16 cellular contexts compared by ENCODE assay signal in the genomic region with DNA sequence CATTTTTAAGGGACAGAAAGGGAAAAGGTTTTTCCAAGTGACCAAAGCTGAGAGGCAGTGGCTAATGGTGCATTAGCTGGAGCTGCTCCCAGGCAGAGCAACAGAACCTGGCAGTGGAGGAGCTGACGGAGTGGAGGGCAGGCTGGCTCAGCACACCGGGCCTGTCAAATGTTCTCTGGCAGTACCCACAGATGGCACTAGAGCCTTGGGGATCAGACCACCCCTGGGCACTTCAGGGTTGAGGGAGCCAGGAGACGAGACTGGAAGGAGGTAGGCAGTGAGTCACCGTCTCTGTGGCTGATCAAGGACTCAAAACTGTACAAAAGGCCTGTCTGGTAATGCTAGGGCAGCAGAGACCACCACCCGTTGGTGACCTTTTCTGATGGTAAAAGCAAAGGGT.
DNase-seq lines count a peak whose midpoint lies in the region; ATAC-seq and TF ChIP-seq lines count a peak whose summit lies in the region.
"Had no signal": no experiment of that assay in that cellular context is flagged by ENCODE, and none has a peak within 500 bp of the region (broad histone marks: within the 10 kb centered on the region; RNA-seq: fewer than 3 reads in every experiment).

No MANE protein-coding gene starts in this region.

- ATAC-seq in GM23338, result peak; percentile 43
- ATAC-seq in body of pancreas, result no peak
- no peak for ATAC-seq in GM19467 (IDR thresholded peaks at IDR 0.05; ENCODE audit: unreplicated experiment)
- ATAC-seq: lower lobe of right lung; natural killer cell treated with Interleukin-12 subunit alpha and Interleukin-12 subunit beta and Interleukin-15 and Interleukin-18, amount 100 ng/mL, for 72 hours had no signal

- peaks cover under 1% of the 10 kb centered on the region; the same call in 1 of the 3 replicates for H3K4me1 Mint-ChIP-seq in GM23338
- peaks cover 20% of the 10 kb centered on the region for H3K4me1 Mint-ChIP-seq in nephron progenitor cell
- H3K4me1 Mint-ChIP-seq in Calu3 (ENCODE audit: low read depth, unreplicated experiment), result peaks cover 11% of the 10 kb centered on the region

- no peaks in the 10 kb centered on the region for H4K20me1 ChIP-seq in GM23338 (replicated peaks; ENCODE audit: insufficient read depth)

- no peaks in the 10 kb centered on the region for H3K36me3 ChIP-seq in GM23338 (ENCODE audit: insufficient read depth)
- H3K36me3 ChIP-seq in body of pancreas (replicated peaks in 1 of 2; ENCODE audit: insufficient read depth in 1 of 2, low read depth in 2 of 2), result no peaks in the 10 kb centered on the region
- H3K36me3 ChIP-seq: lower lobe of right lung had no signal

- H3K4me2 ChIP-seq in GM23338, result no peak overlapping the region

- no peaks in the 10 kb centered on the region for H3F3A ChIP-seq in GM23338 (replicated peaks; ENCODE audit: low read depth)

- no peak for TF ChIP-seq POLR2A in body of pancreas (IDR thresholded peaks at IDR 0.05)

- H3K4me3 ChIP-seq in GM23338 (no peak overlapping the region), body of pancreas (no peak overlapping the region)
- H3K4me3 ChIP-seq: GM23248, lower lobe of right lung, testis had no signal

- no peaks in the 10 kb centered on the region for H3K9me3 ChIP-seq in body of pancreas
- H3K9me3 ChIP-seq: lower lobe of right lung, testis had no signal

- H3K9me3 Mint-ChIP-seq in GM23338 (no peaks in the 10 kb centered on the region), nephron progenitor cell (no peaks in the 10 kb centered on the region), Calu3 (ENCODE audit: low read depth, unreplicated experiment) (no peaks in the 10 kb centered on the region)
- H3K9me3 Mint-ChIP-seq: activated naive CD4-positive, alpha-beta T cell treated with anti-CD3 and anti-CD28 coated beads, Interleukin-2, amount 50 U/mL, for 24 hours; natural killer cell treated with Interleukin-12 subunit alpha and Interleukin-12 subunit beta and Interleukin-15 and Interleukin-18, amount 100 ng/mL, for 72 hours had no signal

- CTCF ChIA-PET in Calu3 (lab: Charles Lee), result no interaction called here

- H3K27me3 ChIP-seq in GM23338 (ENCODE audit: insufficient read depth) (no peaks in the 10 kb centered on the region), body of pancreas (no peaks in the 10 kb centered on the region)
- H3K27me3 ChIP-seq: testis had no signal

- no peaks in the 10 kb centered on the region for H3K9me2 ChIP-seq in GM23338 (ENCODE audit: insufficient read depth)

- TF ChIP-seq CTCF in GM23338 (conservative IDR thresholded peaks at IDR 0.05; ENCODE audit: low read depth in 2 of 2) (peak in 1 of 2 experiments; percentile 13; a peak in 1 of 4 replicates), body of pancreas (IDR thresholded peaks at IDR 0.05) (peak in 2 of 7 experiments; percentile 20 to 21), nephron progenitor cell (IDR thresholded peaks at IDR 0.05) (no peak), Calu3 (IDR thresholded peaks at IDR 0.05; ENCODE audit: unreplicated experiment) (no peak)

- H3K27ac ChIP-seq in GM23338 (ENCODE audit: low read depth) (no peak overlapping the region), body of pancreas (no peak overlapping the region)
- H3K27ac ChIP-seq: GM23248, lower lobe of right lung, testis had no signal

- no TSS peak for BruUV-seq in Calu3 (replicated peaks; lab: Mats Ljungman, UMichigan)

- H3K79me2 ChIP-seq in GM23338 (replicated peaks; ENCODE audit: insufficient read depth), result no peaks in the 10 kb centered on the region

- H3K27me3 Mint-ChIP-seq in GM23338 (ENCODE audit: insufficient read depth, low read depth, poor library complexity) (peaks cover 3% of the 10 kb centered on the region), nephron progenitor cell (ENCODE audit: low read depth, poor library complexity) (peaks cover 33% of the 10 kb centered on the region), Calu3 (ENCODE audit: unreplicated experiment) (peaks cover 43% of the 10 kb centered on the region)
- H3K27me3 Mint-ChIP-seq: activated naive CD4-positive, alpha-beta T cell treated with anti-CD3 and anti-CD28 coated beads, Interleukin-2, amount 50 U/mL, for 24 hours had no signal

- WGBS in body of pancreas, 2 donors, result 75 to 81% methylated on average over 3 to 5 of the region's 5 CpGs

- H3K4me1 ChIP-seq in GM23338 (ENCODE audit: insufficient read depth), result no peaks in the 10 kb centered on the region
- H3K4me1 ChIP-seq in body of pancreas, result peaks cover 28% of the 10 kb centered on the region

- DNase-seq in GM23338 (ENCODE audit: low spot score), result no peak
- DNase-seq in NCI-H1092 (lab: John Stamatoyannopoulos, UW), result peak; percentile 60
- peak in 3 of 4 donors; percentile 37 to 61 (median 51) for DNase-seq in body of pancreas
- DNase-seq in nephron progenitor cell, result no peak
- DNase-seq in Calu3, result no peak
- no peak for DNase-seq in activated naive CD4-positive, alpha-beta T cell treated with Interleukin-2 at 50 U/mL for 16 hours
- DNase-seq: activated CD8-positive, alpha-beta memory T cell treated with anti-CD3 and anti-CD28 coated beads, Interleukin-2, amount 50 U/mL, for 4 hours; DMS79; effector CD8-positive, alpha-beta T cell; GM23248; lower lobe of right lung; NCI-H2081; testis had no signal

- H3K36me3 Mint-ChIP-seq in GM23338 (ENCODE audit: low read depth) (no peaks in the 10 kb centered on the region), nephron progenitor cell (ENCODE audit: low read depth) (no peaks in the 10 kb centered on the region), Calu3 (ENCODE audit: insufficient read depth, unreplicated experiment) (no peaks in the 10 kb centered on the region)
- H3K36me3 Mint-ChIP-seq: activated naive CD4-positive, alpha-beta T cell treated with anti-CD3 and anti-CD28 coated beads, Interleukin-2, amount 50 U/mL, for 24 hours; natural killer cell treated with Interleukin-12 subunit alpha and Interleukin-12 subunit beta and Interleukin-15 and Interleukin-18, amount 100 ng/mL, for 72 hours had no signal

- no peak overlapping the region for H2AFZ ChIP-seq in GM23338
- H2AFZ ChIP-seq: GM23248 had no signal

- H3K4me3 Mint-ChIP-seq in GM23338 (no peak overlapping the region), nephron progenitor cell (no peak overlapping the region), Calu3 (ENCODE audit: low read depth, unreplicated experiment) (no peak overlapping the region)
- H3K4me3 Mint-ChIP-seq: activated naive CD4-positive, alpha-beta T cell treated with anti-CD3 and anti-CD28 coated beads, Interleukin-2, amount 50 U/mL, for 24 hours; natural killer cell treated with Interleukin-12 subunit alpha and Interleukin-12 subunit beta and Interleukin-15 and Interleukin-18, amount 100 ng/mL, for 72 hours had no signal

- intact Hi-C loops in body of pancreas (cut with DNase I), result no loop called here
- intact Hi-C loops in Calu3 (cut with micrococcal nuclease; ENCODE audit: unreplicated experiment), result loop anchor here (10.0 kb wide), 1 partner anchor 279 kb away; no protein-coding TSS in a partner anchor

- no peak overlapping the region for H3K27ac Mint-ChIP-seq in GM23338
- peak overlapping the region; percentile 10 for H3K27ac Mint-ChIP-seq in nephron progenitor cell
- no peak overlapping the region for H3K27ac Mint-ChIP-seq in Calu3 (ENCODE audit: unreplicated experiment)
- H3K27ac Mint-ChIP-seq: activated naive CD4-positive, alpha-beta T cell treated with anti-CD3 and anti-CD28 coated beads, Interleukin-2, amount 50 U/mL, for 24 hours; natural killer cell treated with Interleukin-12 subunit alpha and Interleukin-12 subunit beta and Interleukin-15 and Interleukin-18, amount 100 ng/mL, for 72 hours had no signal

TF ChIP-seq in GM23338, 12 proteins besides CTCF, POLR2A, EP300 and RAD21 (continues in another document):
- no peak for TF ChIP-seq ZNF114 (CRISPR knock-in tag; IDR thresholded peaks at IDR 0.05)
- no peak for TF ChIP-seq NANOG (IDR thresholded peaks at IDR 0.05; ENCODE audit: borderline replicate concordance)

Comparison
In these comparisons a context has a peak if more than half of its experiments do, and no peak if none do; other contexts are left out.
1. DNase-seq: peak in NCI-H1092 (single experiment) and body of pancreas (3 of 4); none in GM23338 (single experiment), nephron progenitor cell (single experiment), Calu3 (single experiment) and activated naive CD4-positive, alpha-beta T cell treated with Interleukin-2 at 50 U/mL for 16 hours (single experiment).